8 cellular contexts compared by ENCODE assay signal in the genomic region with DNA sequence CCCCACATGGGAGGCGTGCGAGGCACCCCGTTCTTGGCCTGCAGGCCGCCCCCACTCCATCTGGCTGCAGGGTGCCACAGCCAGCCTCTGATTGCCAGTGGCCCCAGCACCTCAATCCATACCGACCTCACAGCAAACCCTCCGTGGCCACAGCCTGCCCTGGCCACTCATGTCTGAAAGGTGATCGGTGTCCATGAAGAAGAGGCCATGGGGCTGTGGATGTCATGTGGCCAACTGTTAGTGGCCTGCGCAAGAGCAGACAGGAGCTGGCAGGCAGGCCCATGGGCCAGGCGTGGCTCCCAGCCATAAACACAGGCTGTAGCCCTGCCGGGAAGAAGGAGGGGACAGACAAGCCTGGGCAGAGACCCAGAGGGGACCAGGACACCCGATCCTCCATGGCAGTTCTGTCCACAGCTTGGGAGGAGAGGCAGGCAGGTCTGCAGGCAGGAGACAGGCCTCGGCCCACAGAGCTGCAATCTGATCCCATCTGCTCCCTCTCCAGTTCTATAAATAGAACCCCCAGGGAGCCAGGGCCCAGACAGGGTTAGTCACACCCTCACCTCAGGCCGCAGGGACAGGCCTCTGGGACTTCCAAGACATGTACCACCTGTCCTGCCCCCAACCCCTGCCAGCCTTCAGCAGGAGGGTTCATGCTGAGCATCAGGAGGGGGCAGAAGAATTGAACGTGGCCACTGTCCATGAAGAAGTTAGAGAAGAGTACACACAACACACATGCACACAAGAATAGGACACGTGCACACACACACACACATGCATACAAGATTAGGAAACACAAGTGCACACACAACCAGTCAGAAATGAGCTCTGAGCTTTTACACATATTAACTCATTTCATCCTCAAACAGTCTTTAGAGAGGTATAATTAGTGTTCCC. TPM values are rescaled to one million over a fixed set of nuclear protein-coding genes. Genes with fewer than 3 reads are reported as not detected.
DNase-seq lines count a peak whose midpoint lies in the region; ATAC-seq and TF ChIP-seq lines count a peak whose summit lies in the region.

No MANE protein-coding gene starts in this region.

- intact Hi-C loops in esophagus muscularis mucosa (cut with DNase I), result no loop called here

- TF ChIP-seq POLR2A in esophagus muscularis mucosa (IDR thresholded peaks at IDR 0.05; ENCODE audit: low read depth), result no peak

- H3K4me1 ChIP-seq in esophagus muscularis mucosa, result peaks cover 11 to 13% (median 12%) of the 10 kb centered on the region in 4 donors

- no peaks in the 10 kb centered on the region for H3K27me3 ChIP-seq in esophagus muscularis mucosa

- no peak overlapping the region for H3K4me3 ChIP-seq in esophagus muscularis mucosa

- no peaks in the 10 kb centered on the region for H3K36me3 ChIP-seq in esophagus muscularis mucosa

- H3K9me3 ChIP-seq in esophagus muscularis mucosa, result peaks cover 0 to 2% (median 0%) of the 10 kb centered on the region in 4 donors

- peak overlapping the region; percentile 16 to 52 (median 40) for H3K27ac ChIP-seq in esophagus muscularis mucosa (replicated peaks in 1 of 4)

- WGBS in esophagus muscularis mucosa, result 58% methylated on average over 13 of the region's 15 CpGs

- in situ Hi-C loops in G401 (cut with HindIII; ENCODE audit: low sequenced_read_pairs), result no loop called here

- DNase-seq in G401 (ENCODE audit: low spot score) (peak; percentile 97), NCI-H510A treated with DMSO at 0.1 percent for 48 hours (lab: John Stamatoyannopoulos, UW) (peak; percentile 98), esophagus muscularis mucosa (ENCODE audit: extremely low spot score) (no peak), omental fat pad (ENCODE audit: low spot score) (no peak), T-helper 2 cell (no peak)

- TF ChIP-seq CTCF in esophagus muscularis mucosa (IDR thresholded peaks at IDR 0.05) (no peak), omental fat pad (IDR thresholded peaks at IDR 0.05) (no peak)

- ATAC-seq in omental fat pad (ENCODE audit: low FRiP score), result peak; percentile 6
- ATAC-seq in GM21423 (IDR thresholded peaks at IDR 0.05; ENCODE audit: unreplicated experiment), result no peak
- no peak for ATAC-seq in GM21576 (IDR thresholded peaks at IDR 0.05; ENCODE audit: unreplicated experiment)
- ATAC-seq in GM21381 (IDR thresholded peaks at IDR 0.05; ENCODE audit: unreplicated experiment), result no peak

- TF ChIP-seq EP300 in esophagus muscularis mucosa (IDR thresholded peaks at IDR 0.05), result no peak

RNA-seq across cellular contexts. Expression of a gene that starts 16.9 kb away (rescaled TPM):
- total RNA-seq in G401 (2014; rRNA removed; shearing (Covaris generic)), result 3.3 and 6.0 TPM in 2 replicates
- total RNA-seq in esophagus muscularis mucosa (1 to 10 TPM; 2.5 to 5.9 (median 5.2) TPM), omental fat pad (10 to 100 TPM in 3 of 4 donors, 1 to 10 TPM in 1; 9.4 to 22.4 (median 16.3) TPM)

Comparison
In these comparisons a context has a peak if more than half of its experiments do, and no peak if none do; other contexts are left out.
1. DNase-seq: peak in G401 (single experiment) and NCI-H510A treated with DMSO at 0.1 percent for 48 hours (single experiment); none in esophagus muscularis mucosa (single experiment), omental fat pad (single experiment) and T-helper 2 cell (0 of 5).